Comparison of ENCODE assay signal across 1 cellular context in genomic region chr12:62955678-62956077, GRCh38.
TF ChIP-seq lines count a peak whose summit lies in the region.

No MANE protein-coding gene starts in this region.

TF ChIP-seq in GM23338, 12 proteins besides CTCF, POLR2A, EP300 and RAD21 (continued from another document):
- no peak for TF ChIP-seq ZNF462 (CRISPR knock-in tag; IDR thresholded peaks at IDR 0.05)
- no peak for TF ChIP-seq ZNF331 (CRISPR knock-in tag; IDR thresholded peaks at IDR 0.05; ENCODE audit: low read depth)
- TF ChIP-seq EZH2phosphoT487 (IDR thresholded peaks at IDR 0.05; ENCODE audit: unreplicated experiment), result no peak
